8 cellular contexts compared by ENCODE assay signal in genomic region chr6:6547111-6547879, GRCh38. TPM values are rescaled to one million over a fixed set of nuclear protein-coding genes. Genes with fewer than 3 reads are reported as not detected.
A peak's percentile ranks its signal among the peaks of the same experiment; 100 is the strongest.
DNase-seq lines count a peak whose midpoint lies in the region; ATAC-seq and FAIRE-seq lines count a peak whose summit lies in the region.

No MANE protein-coding gene starts in this region.

- H3K4me1 ChIP-seq in CD4-positive, CD25-positive, alpha-beta regulatory T cell (ENCODE audit: control insufficient read depth, insufficient read depth, low read length, poor library complexity, severe bottlenecking) = peaks cover 9% of the 10 kb centered on the region

- peak overlapping the region in 2 of 4 donors; percentile 71 to 81 for H3K4me3 Mint-ChIP-seq in CD4-positive, CD25-positive, alpha-beta regulatory T cell

- H3K4me1 Mint-ChIP-seq in CD4-positive, CD25-positive, alpha-beta regulatory T cell = peaks cover 0 to 12% (median 0%) of the 10 kb centered on the region in 4 donors

- H3K27me3 Mint-ChIP-seq in CD4-positive, CD25-positive, alpha-beta regulatory T cell = peaks cover 60% of the 10 kb centered on the region

- peak; percentile 44 to 72 (median 72) for DNase-seq in CD4-positive, CD25-positive, alpha-beta regulatory T cell
- DNase-seq in GM19240 (ENCODE audit: insufficient read length, low spot score) (peak; percentile 24), NCI-H82 (lab: John Stamatoyannopoulos, UW) (peak; percentile 86), mesenteric fat pad (ENCODE audit: low spot score) (peak; percentile 93)
- peak; percentile 61 to 62 for DNase-seq in activated CD8-positive, alpha-beta memory T cell treated with anti-CD3 and anti-CD28 coated beads for 4 hours (ENCODE audit: low read depth in 2 of 2)
- DNase-seq in stimulated activated CD8-positive, alpha-beta memory T cell treated with anti-CD3 and anti-CD28 coated beads, Interleukin-15, amount 100 ng/mL, for 24 hours (ENCODE audit: low read depth) = peak; percentile 60

- H3K36me3 Mint-ChIP-seq in CD4-positive, CD25-positive, alpha-beta regulatory T cell = no peaks in the 10 kb centered on the region

- peaks cover 13% of the 10 kb centered on the region for H3K27me3 ChIP-seq in CD4-positive, CD25-positive, alpha-beta regulatory T cell (ENCODE audit: control insufficient read depth, insufficient read depth, low read length)

- no peaks in the 10 kb centered on the region for H3K9me3 ChIP-seq in CD4-positive, CD25-positive, alpha-beta regulatory T cell (ENCODE audit: control insufficient read depth in 2 of 2, low read length in 2 of 2)

- H3K27ac Mint-ChIP-seq in CD4-positive, CD25-positive, alpha-beta regulatory T cell = peak overlapping the region in 1 of 3 donors; percentile 56

- no peaks in the 10 kb centered on the region for H3K36me3 ChIP-seq in CD4-positive, CD25-positive, alpha-beta regulatory T cell (ENCODE audit: control insufficient read depth, insufficient read depth, low read length)

- ATAC-seq in CD4-positive, CD25-positive, alpha-beta regulatory T cell (ENCODE audit: low read depth in 2 of 2) = peak; percentile 84 to 89
- ATAC-seq in HG03442 (IDR thresholded peaks at IDR 0.05; ENCODE audit: unreplicated experiment) = peak; percentile 80

- no peak overlapping the region for H3K27ac ChIP-seq in CD4-positive, CD25-positive, alpha-beta regulatory T cell (ENCODE audit: insufficient read depth, low read length, poor library complexity, severe bottlenecking)

- peaks cover 0 to 2% (median 0%) of the 10 kb centered on the region in 7 donors for H3K9me3 Mint-ChIP-seq in CD4-positive, CD25-positive, alpha-beta regulatory T cell

- peak; percentile 92 for FAIRE-seq in endometrium (lab: Jason Lieb, UNC)

- H3K4me3 ChIP-seq in CD4-positive, CD25-positive, alpha-beta regulatory T cell (ENCODE audit: low read depth, low read length) = peak overlapping the region; percentile 47

RNA-seq across cellular contexts. Expression of gene LY86, which starts 41.2 kb away (rescaled TPM):
- not detected for total RNA-seq in CD4-positive, CD25-positive, alpha-beta regulatory T cell
- polyA plus RNA-seq in CD4-positive, CD25-positive, alpha-beta regulatory T cell = 1 to 10 TPM in 3 of 4 donors, under 1 TPM in 1; 0.31 to 3.1 (median 1.4) TPM
- total RNA-seq in mesenteric fat pad = 5.4 TPM

Comparison
In these comparisons a context has a peak if more than half of its experiments do, and no peak if none do; other contexts are left out.
1. DNase-seq: peak in every context shown above with its lines; median percentile 93 in mesenteric fat pad; 86 in NCI-H82; 72 in CD4-positive, CD25-positive, alpha-beta regulatory T cell; 62 in activated CD8-positive, alpha-beta memory T cell treated with anti-CD3 and anti-CD28 coated beads for 4 hours; 60 in stimulated activated CD8-positive, alpha-beta memory T cell treated with anti-CD3 and anti-CD28 coated beads, Interleukin-15, amount 100 ng/mL, for 24 hours; 24 in GM19240.